7 cellular contexts compared by ENCODE assay signal in the genomic region with DNA sequence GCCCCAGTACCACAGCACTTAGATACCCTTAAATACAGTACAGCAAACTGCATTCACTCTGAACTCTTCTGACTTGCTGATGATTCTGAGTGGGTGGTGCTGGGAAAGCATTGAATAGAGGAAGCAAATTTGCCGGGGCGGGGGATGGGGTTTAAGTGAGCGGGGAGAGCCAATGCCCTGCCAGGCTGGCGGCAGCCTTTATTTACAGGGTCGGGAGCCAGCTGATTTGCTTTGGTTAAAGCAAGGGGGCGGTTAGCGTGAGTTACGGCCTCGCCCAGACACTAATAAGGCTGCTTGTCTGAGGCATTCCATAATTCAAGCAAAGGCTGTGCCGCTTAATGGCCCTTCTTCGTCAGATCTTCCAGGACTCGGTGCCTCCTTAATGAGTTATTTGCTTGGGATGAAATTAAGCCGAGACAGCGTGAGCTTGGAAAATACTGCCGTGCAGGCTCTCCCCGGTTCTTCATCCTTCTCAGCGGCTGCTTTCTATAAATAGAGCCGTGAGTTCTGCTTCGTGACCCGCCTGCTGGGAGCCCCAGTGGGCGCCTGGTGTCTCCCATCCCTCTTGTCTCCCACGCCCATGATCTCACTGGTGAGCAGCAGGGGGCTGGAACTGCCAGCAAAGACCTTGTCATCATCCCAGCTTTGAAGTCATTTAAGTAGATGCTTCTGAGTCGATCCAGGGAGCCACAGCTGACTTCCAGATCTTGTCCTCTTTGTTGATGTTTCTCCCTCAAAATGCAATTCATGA. TPM values are rescaled to one million over a fixed set of nuclear protein-coding genes. Genes with fewer than 3 reads are reported as not detected.
DNase-seq lines count a peak whose midpoint lies in the region; ATAC-seq and TF ChIP-seq lines count a peak whose summit lies in the region.

No MANE protein-coding gene starts in this region.

- H3K18ac ChIP-seq in H9 (ENCODE audit: insufficient read length, low read depth, low read length) = no peak overlapping the region

- H2BK15ac ChIP-seq in H9 (ENCODE audit: low read depth, low read length) = no peak overlapping the region

- H2BK120ac ChIP-seq in H9 (ENCODE audit: low read depth, low read length, poor library complexity, severe bottlenecking) = no peak overlapping the region

- no peak overlapping the region for H3K4me2 ChIP-seq in H9 (ENCODE audit: insufficient read depth, insufficient read length, low read length)

- H3K36me3 ChIP-seq in endocrine pancreas (ENCODE audit: control insufficient read depth, insufficient read depth, low read length) = no peaks in the 10 kb centered on the region
- H3K36me3 ChIP-seq in upper lobe of right lung = no peaks in the 10 kb centered on the region

- H3K4me3 Mint-ChIP-seq in H9 = peak overlapping the region in 1 of 2 experiments; percentile 53; a peak in 1 of 5 replicates

- H3K27me3 Mint-ChIP-seq in H9 (ENCODE audit: low read depth) = peaks cover 20% of the 10 kb centered on the region

- no peak overlapping the region for H3K9ac ChIP-seq in H9 (ENCODE audit: extremely low read depth, insufficient read length, low read length)
- peak overlapping the region; percentile 44 for H3K9ac ChIP-seq in endocrine pancreas (ENCODE audit: control insufficient read depth, insufficient read depth, low read length)

- H3K27me3 ChIP-seq in H9 (ENCODE audit: insufficient read depth, low read length) (no peaks in the 10 kb centered on the region), endocrine pancreas (ENCODE audit: control insufficient read depth, insufficient read depth, low read length) (no peaks in the 10 kb centered on the region), upper lobe of right lung (no peaks in the 10 kb centered on the region)

- H3K27ac Mint-ChIP-seq in H9 = peak overlapping the region in 1 of 3 experiments; percentile 34; a peak in 2 of 7 replicates

- no peak overlapping the region for H2BK20ac ChIP-seq in H9 (ENCODE audit: low read depth, low read length, poor library complexity, severe bottlenecking)

- no peaks in the 10 kb centered on the region for H3K79me1 ChIP-seq in H9 (ENCODE audit: insufficient read depth, low read depth, low read length, poor library complexity, severe bottlenecking)

- peaks cover 0 to 1% (median 0%) of the 10 kb centered on the region in 3 experiments; a peak in 2 of 7 replicates for H3K36me3 Mint-ChIP-seq in H9 (ENCODE audit: insufficient read depth in 1 of 3, low read depth in 3 of 3)

- no peak overlapping the region for H3K4ac ChIP-seq in H9 (ENCODE audit: low read depth, low read length)

- no peak overlapping the region for H2AFZ ChIP-seq in H9 (ENCODE audit: low read length)

- H3K4me3 ChIP-seq in endocrine pancreas (ENCODE audit: control insufficient read depth, insufficient read depth, low read length) (peak overlapping the region; percentile 10), upper lobe of right lung (peak overlapping the region; percentile 27)

- H2BK5ac ChIP-seq in H9 (ENCODE audit: insufficient read length, low read length) = no peak overlapping the region

- no peak overlapping the region for H2BK12ac ChIP-seq in H9 (ENCODE audit: insufficient read length, low read depth, low read length)

- peaks cover 85 to 90% of the 10 kb centered on the region in 2 experiments for H3K4me1 Mint-ChIP-seq in H9

- intact Hi-C loops in upper lobe of right lung (cut with DNase I) = no loop called here

- H3K27ac ChIP-seq in H9 (ENCODE audit: insufficient read length, low read depth, low read length) (no peak overlapping the region), upper lobe of right lung (peak overlapping the region; percentile 11)

- TF ChIP-seq CTCF in H9 (conservative IDR thresholded peaks at IDR 0.05) (no peak), upper lobe of right lung (IDR thresholded peaks at IDR 0.05) (no peak)

- DNase-seq in H9 (peak; percentile 61), NCI-H748 (lab: John Stamatoyannopoulos, UW; ENCODE audit: unreplicated experiment) (peak; percentile 69), myocyte (ENCODE audit: low read depth) (peak; percentile 81), upper lobe of right lung (peak; percentile 79)

- H3T11ph ChIP-seq in H9 (ENCODE audit: low read length) = no peak overlapping the region

- H3K56ac ChIP-seq in H9 (ENCODE audit: insufficient read length, low read depth, low read length) = no peak overlapping the region

- no peak overlapping the region for H4K5ac ChIP-seq in H9 (ENCODE audit: insufficient read length, low read depth, low read length)

- peaks cover 0 to 3% of the 10 kb centered on the region in 2 experiments; a peak in 2 of 5 replicates for H3K9me3 Mint-ChIP-seq in H9

- no peak overlapping the region for H3K23ac ChIP-seq in H9 (ENCODE audit: insufficient read length, low read depth, low read length)

- H3K4me1 ChIP-seq in H9 (ENCODE audit: insufficient read depth, low read length) = peaks cover 42% of the 10 kb centered on the region; the same call in 1 of the 2 replicates
- H3K4me1 ChIP-seq in endocrine pancreas (ENCODE audit: control insufficient read depth, insufficient read depth, low read length) = no peaks in the 10 kb centered on the region
- H3K4me1 ChIP-seq in upper lobe of right lung = peaks cover 21% of the 10 kb centered on the region

- H4K20me1 ChIP-seq in H9 (ENCODE audit: control insufficient read depth, insufficient read depth, insufficient read length) = no peaks in the 10 kb centered on the region

- no peak overlapping the region for H3K14ac ChIP-seq in H9 (ENCODE audit: insufficient read depth, low read length)

- no peaks in the 10 kb centered on the region for H3K23me2 ChIP-seq in H9 (ENCODE audit: insufficient read length, low read depth, low read length, poor library complexity, severe bottlenecking)

- H2AK5ac ChIP-seq in H9 (ENCODE audit: insufficient read length, low read length) = no peak overlapping the region

- H4K8ac ChIP-seq in H9 (replicated peaks; ENCODE audit: insufficient read length, low read depth, low read length) = no peak overlapping the region

- no CpG with 5 or more reads among the region's 23 CpGs for WGBS in H9 (ENCODE audit: extremely low coverage, insufficient read length, low lambda C conversion rate)

- no peak overlapping the region for H4K91ac ChIP-seq in H9 (ENCODE audit: insufficient read length, low read depth, low read length)

- no peaks in the 10 kb centered on the region for H3K9me3 ChIP-seq in H9 (ENCODE audit: control insufficient read depth, low read depth, low read length)
- no peaks in the 10 kb centered on the region for H3K9me3 ChIP-seq in endocrine pancreas (ENCODE audit: control insufficient read depth, low read length)
- H3K9me3 ChIP-seq in upper lobe of right lung = no peaks in the 10 kb centered on the region

- no peaks in the 10 kb centered on the region for H3K79me2 ChIP-seq in H9 (ENCODE audit: insufficient read depth, low read length)

- peak; percentile 58 for ATAC-seq in upper lobe of right lung
- ATAC-seq in GM18519 (IDR thresholded peaks at IDR 0.05; ENCODE audit: low FRiP score, unreplicated experiment) = no peak
- ATAC-seq in GM21737 (IDR thresholded peaks at IDR 0.05; ENCODE audit: unreplicated experiment) = no peak

RNA-seq across cellular contexts. Expression of a gene that starts 25.8 kb away (rescaled TPM):
- total RNA-seq in H9 (2021) = 6.0 and 6.2 TPM in 2 replicates
- 0.88 and 1.4 TPM in 2 replicates for total RNA-seq in myocyte
- 0.25 TPM for polyA plus RNA-seq in myocyte (2012)
- 1.2 TPM for total RNA-seq in upper lobe of right lung
